In genomic region chr4:10116625-10117423, GRCh38 we compare ENCODE assay signal across 8 cellular contexts. TPM values are rescaled to one million over a fixed set of nuclear protein-coding genes. Genes with fewer than 3 reads are reported as not detected.
DNase-seq lines count a peak whose midpoint lies in the region; ATAC-seq and TF ChIP-seq lines count a peak whose summit lies in the region.

WDR1 (minus strand) TSS chr4:10116799; CDS start chr4:10116666, 133 bp downstream.

- H3K9me3 ChIP-seq in heart right ventricle: no peaks in the 10 kb centered on the region
- H3K9me3 ChIP-seq in upper lobe of left lung: no peaks in the 10 kb centered on the region

- H3K4me3 ChIP-seq in heart right ventricle: peak within 1 kb of the TSS; percentile 60 to 86 (median 79)
- peak within 1 kb of the TSS; percentile 48 to 98 (median 96) for H3K4me3 ChIP-seq in upper lobe of left lung

- H3K36me3 ChIP-seq in heart right ventricle: peaks cover 0 to 38% (median 19%) of the 10 kb centered on the region in 9 donors
- peaks cover 5 to 37% (median 27%) of the 10 kb centered on the region in 4 donors for H3K36me3 ChIP-seq in upper lobe of left lung

- in situ Hi-C loops in GM13977 (cut with MboI; ENCODE audit: low pct_unique_long_range_greater_than_20kb, low sequenced_read_pairs, unreplicated experiment): no loop called here

- H3K27me3 ChIP-seq in heart right ventricle (no peaks in the 10 kb centered on the region), upper lobe of left lung (no peaks in the 10 kb centered on the region)

- H3K4me1 ChIP-seq in heart right ventricle: peaks cover 7 to 56% (median 42%) of the 10 kb centered on the region in 9 donors
- H3K4me1 ChIP-seq in upper lobe of left lung: peaks cover 43 to 66% (median 54%) of the 10 kb centered on the region in 4 donors

- peak; percentile 86 for ATAC-seq in HG02852 (IDR thresholded peaks at IDR 0.05; ENCODE audit: unreplicated experiment)
- ATAC-seq in heart right ventricle: peak; percentile 96 to 98 (median 97)
- peak; percentile 95 to 96 for ATAC-seq in upper lobe of left lung (ENCODE audit: low FRiP score in 2 of 2)

- intact Hi-C loops in T-helper 1 cell treated with Interleukin-12 subunit alpha and Interleukin-12 subunit beta and Interleukin-4 antibody, amounts not matched to agents 30 ng/mL and 1 ng/mL, for 36 hours (cut with micrococcal nuclease): loop anchor here (1.0 to 5.0 kb wide), 9 partner anchors 11 to 1355 kb away; partner anchors contain the start of gene ZNF518B
- intact Hi-C loops in heart right ventricle (cut with DNase I) (loop anchor here in 3 of 10 donors (1.0 to 10.0 kb wide), 2 partner anchors 92 to 98 kb away; partner anchors contain the start of gene SLC2A9 (in 2 of the 3)), posterior vena cava (cut with DNase I) (no loop called here)

- TF ChIP-seq POLR2A in upper lobe of left lung (IDR thresholded peaks at IDR 0.05): peak; percentile 92 to 96 (median 93)

- H3K27ac ChIP-seq in heart right ventricle: peak within 1 kb of the TSS; percentile 92 to 98 (median 95)
- peak within 1 kb of the TSS; percentile 97 to 99 (median 98) for H3K27ac ChIP-seq in upper lobe of left lung

- peak in 1 of 4 donors; percentile 27 for TF ChIP-seq EP300 in upper lobe of left lung (IDR thresholded peaks at IDR 0.05)

- WGBS in heart right ventricle, 2 donors: 0% methylated on average over 79 to 90 of the region's 90 CpGs
- whole genome bisulfite sequencing in upper lobe of left lung, 2 donors: 1% methylated on average over 17 to 36 of the region's 90 CpGs

- DNase-seq in GM13977 (ENCODE audit: low spot score) (peak; percentile 98), NCI-H146 (lab: John Stamatoyannopoulos, UW) (peak; percentile 95), amniotic epithelial cell (ENCODE audit: low read depth) (peak; percentile 93), heart right ventricle (peak; percentile 95 to 98), posterior vena cava (ENCODE audit: low spot score) (peak; percentile 99), upper lobe of left lung (peak; percentile 97 to 100)

- TF ChIP-seq CTCF in GM13977 (IDR thresholded peaks at IDR 0.05; ENCODE audit: extremely low read depth, insufficient read depth, missing control alignments): no peak
- no peak for TF ChIP-seq CTCF in heart right ventricle (IDR thresholded peaks at IDR 0.05)
- no peak for TF ChIP-seq CTCF in upper lobe of left lung (IDR thresholded peaks at IDR 0.05)

RNA-seq across cellular contexts. Expression of gene WDR1, which starts in this region (rescaled TPM):
- 507 and 522 TPM in 2 replicates for total RNA-seq in T-helper 1 cell treated with Interleukin-12 subunit alpha and Interleukin-12 subunit beta and Interleukin-4 antibody, amounts not matched to agents 30 ng/mL and 1 ng/mL, for 36 hours
- total RNA-seq in heart right ventricle (100 to 1,000 TPM; 155 to 302 (median 177) TPM), posterior vena cava (100 to 1,000 TPM; 575 to 698 TPM), upper lobe of left lung (100 to 1,000 TPM; 135 to 307 (median 183) TPM)
- 100 to 1,000 TPM in 1 of 2 donors, 10 to 100 TPM in 1; 51.9 to 266 TPM for polyA plus RNA-seq in heart right ventricle

Comparison
In these comparisons a context has a peak if more than half of its experiments do, and no peak if none do; other contexts are left out.
1. Peak in every context shown above with its lines: DNase-seq, ATAC-seq, H3K4me3 ChIP-seq and H3K27ac ChIP-seq.